ENCODE assay signal across 16 cellular contexts in the genomic region with DNA sequence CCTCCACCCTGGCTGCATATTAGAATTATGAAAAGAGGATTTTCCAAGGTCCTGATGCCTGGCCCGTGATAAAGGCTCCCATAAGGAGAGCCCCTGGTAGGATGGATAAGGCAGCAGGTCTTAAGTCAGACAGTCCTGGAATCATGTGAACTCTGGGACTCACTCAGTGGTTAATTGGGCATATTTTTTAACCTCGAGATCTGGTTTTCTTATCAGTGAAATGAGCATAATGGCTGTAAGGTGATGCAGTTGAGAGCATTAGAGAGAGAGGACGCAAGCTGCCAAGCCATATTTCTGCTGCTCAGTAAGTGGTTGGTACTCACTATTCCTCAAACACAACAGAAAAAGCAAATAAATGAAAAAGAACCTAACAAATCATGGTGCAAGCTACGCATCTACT. TPM values are rescaled to one million over a fixed set of nuclear protein-coding genes. Genes with fewer than 3 reads are reported as not detected.
DNase-seq lines count a peak whose midpoint lies in the region; ATAC-seq lines count a peak whose summit lies in the region.
"Had no signal": no experiment of that assay in that cellular context is flagged by ENCODE, and none has a peak within 500 bp of the region (broad histone marks: within the 10 kb centered on the region; RNA-seq: fewer than 3 reads in every experiment).

No MANE protein-coding gene starts in this region.

- peak overlapping the region; percentile 44 for H3K27ac Mint-ChIP-seq in activated CD4-positive, alpha-beta memory T cell treated with anti-CD3 and anti-CD28 coated beads, Interleukin-2, amount 10 ng/mL, durations not matched to agents 7 days and 5 days
- H3K27ac Mint-ChIP-seq in activated CD4-positive, alpha-beta memory T cell treated with anti-CD3 and anti-CD28 coated beads for 36 hours, result no peak overlapping the region
- H3K27ac Mint-ChIP-seq in immature natural killer cell, result peak overlapping the region; percentile 97 to 100 (median 98)
- H3K27ac Mint-ChIP-seq in stimulated activated effector memory CD8-positive, alpha-beta T cell treated with anti-CD3 and anti-CD28 coated beads, Interleukin-12 subunit alpha, Interleukin-12 subunit beta, amount 100 ng/mL, for 72 hours, result peak overlapping the region; percentile 88

- intact Hi-C loops in activated CD4-positive, alpha-beta memory T cell treated with anti-CD3 and anti-CD28 coated beads for 36 hours (cut with micrococcal nuclease), result no loop called here

- CTCF ChIA-PET in activated CD4-positive, alpha-beta memory T cell treated with anti-CD3 and anti-CD28 coated beads, Interleukin-2, amount 10 ng/mL, durations not matched to agents 7 days and 5 days (lab: Charles Lee), result interaction anchor here (0.7 to 5.7 kb wide), 6 partner anchors 13 to 133 kb away, joined by 3 to 42 read pairs (median 29); no protein-coding TSS in a partner anchor
- CTCF ChIA-PET in activated CD4-positive, alpha-beta memory T cell treated with anti-CD3 and anti-CD28 coated beads for 36 hours (lab: Charles Lee), result interaction anchor here (2.0 to 5.3 kb wide), 2 partner anchors 100 to 133 kb away, joined by 4 to 43 read pairs; no protein-coding TSS in a partner anchor

- no peak for ATAC-seq in stimulated activated effector memory CD8-positive, alpha-beta T cell treated with anti-CD3 and anti-CD28 coated beads, Interleukin-12 subunit alpha, Interleukin-12 subunit beta, amount 100 ng/mL, for 72 hours
- ATAC-seq in GM21390 (IDR thresholded peaks at IDR 0.05; ENCODE audit: unreplicated experiment) (no peak), HG02852 (IDR thresholded peaks at IDR 0.05; ENCODE audit: unreplicated experiment) (no peak), esophagus mucosa (no peak)
- ATAC-seq: A549 had no signal

- no peak overlapping the region for H3K4me3 Mint-ChIP-seq in activated CD4-positive, alpha-beta memory T cell treated with anti-CD3 and anti-CD28 coated beads, Interleukin-2, amount 10 ng/mL, durations not matched to agents 7 days and 5 days
- no peak overlapping the region for H3K4me3 Mint-ChIP-seq in activated CD4-positive, alpha-beta memory T cell treated with anti-CD3 and anti-CD28 coated beads for 36 hours
- H3K4me3 Mint-ChIP-seq in immature natural killer cell, result peak overlapping the region; percentile 62 to 77 (median 71)
- peak overlapping the region; percentile 61 for H3K4me3 Mint-ChIP-seq in stimulated activated effector memory CD8-positive, alpha-beta T cell treated with anti-CD3 and anti-CD28 coated beads, Interleukin-12 subunit alpha, Interleukin-12 subunit beta, amount 100 ng/mL, for 72 hours
- H3K4me3 Mint-ChIP-seq: CD14-positive monocyte had no signal

- no peak for DNase-seq in activated CD4-positive, alpha-beta memory T cell treated with anti-CD3 and anti-CD28 coated beads, Interleukin-2, amount 10 ng/mL, durations not matched to agents 7 days and 5 days
- DNase-seq in activated CD4-positive, alpha-beta memory T cell treated with anti-CD3 and anti-CD28 coated beads for 36 hours, result no peak
- DNase-seq in SK-N-DZ (ENCODE audit: low spot score) (peak; percentile 63), immature natural killer cell (no peak)
- DNase-seq in stimulated activated effector memory CD8-positive, alpha-beta T cell treated with anti-CD3 and anti-CD28 coated beads, Interleukin-12 subunit alpha, Interleukin-12 subunit beta, amount 100 ng/mL, for 72 hours (ENCODE audit: low spot score in 2 of 2), result no peak
- DNase-seq: DMS79, GOT3, NCI-H1048, NCI-H1694 treated with DMSO at 0.1 percent for 48 hours, NCI-H345, NCI-H526 treated with DMSO at 0.1 percent for 48 hours had no signal

- peaks cover 67% of the 10 kb centered on the region for H3K4me1 Mint-ChIP-seq in activated CD4-positive, alpha-beta memory T cell treated with anti-CD3 and anti-CD28 coated beads, Interleukin-2, amount 10 ng/mL, durations not matched to agents 7 days and 5 days
- peaks cover 42% of the 10 kb centered on the region for H3K4me1 Mint-ChIP-seq in activated CD4-positive, alpha-beta memory T cell treated with anti-CD3 and anti-CD28 coated beads for 36 hours (ENCODE audit: low read depth)
- peaks cover 90 to 94% of the 10 kb centered on the region in 2 donors for H3K4me1 Mint-ChIP-seq in immature natural killer cell
- peaks cover 83% of the 10 kb centered on the region for H3K4me1 Mint-ChIP-seq in stimulated activated effector memory CD8-positive, alpha-beta T cell treated with anti-CD3 and anti-CD28 coated beads, Interleukin-12 subunit alpha, Interleukin-12 subunit beta, amount 100 ng/mL, for 72 hours

- no peaks in the 10 kb centered on the region for H3K9me3 Mint-ChIP-seq in activated CD4-positive, alpha-beta memory T cell treated with anti-CD3 and anti-CD28 coated beads, Interleukin-2, amount 10 ng/mL, durations not matched to agents 7 days and 5 days
- no peaks in the 10 kb centered on the region for H3K9me3 Mint-ChIP-seq in activated CD4-positive, alpha-beta memory T cell treated with anti-CD3 and anti-CD28 coated beads for 36 hours
- H3K9me3 Mint-ChIP-seq in immature natural killer cell, result no peaks in the 10 kb centered on the region
- H3K9me3 Mint-ChIP-seq in stimulated activated effector memory CD8-positive, alpha-beta T cell treated with anti-CD3 and anti-CD28 coated beads, Interleukin-12 subunit alpha, Interleukin-12 subunit beta, amount 100 ng/mL, for 72 hours, result no peaks in the 10 kb centered on the region
- H3K9me3 Mint-ChIP-seq: CD14-positive monocyte had no signal

- H3K36me3 Mint-ChIP-seq in activated CD4-positive, alpha-beta memory T cell treated with anti-CD3 and anti-CD28 coated beads, Interleukin-2, amount 10 ng/mL, durations not matched to agents 7 days and 5 days (ENCODE audit: low read depth), result peaks cover 45% of the 10 kb centered on the region
- peaks cover 1% of the 10 kb centered on the region for H3K36me3 Mint-ChIP-seq in activated CD4-positive, alpha-beta memory T cell treated with anti-CD3 and anti-CD28 coated beads for 36 hours
- peaks cover 33 to 48% (median 44%) of the 10 kb centered on the region in 3 donors for H3K36me3 Mint-ChIP-seq in immature natural killer cell
- peaks cover 83% of the 10 kb centered on the region for H3K36me3 Mint-ChIP-seq in stimulated activated effector memory CD8-positive, alpha-beta T cell treated with anti-CD3 and anti-CD28 coated beads, Interleukin-12 subunit alpha, Interleukin-12 subunit beta, amount 100 ng/mL, for 72 hours

- no peaks in the 10 kb centered on the region for H3K27me3 Mint-ChIP-seq in activated CD4-positive, alpha-beta memory T cell treated with anti-CD3 and anti-CD28 coated beads, Interleukin-2, amount 10 ng/mL, durations not matched to agents 7 days and 5 days
- H3K27me3 Mint-ChIP-seq in activated CD4-positive, alpha-beta memory T cell treated with anti-CD3 and anti-CD28 coated beads for 36 hours, result no peaks in the 10 kb centered on the region
- H3K27me3 Mint-ChIP-seq in immature natural killer cell (ENCODE audit: low read depth in 3 of 3), result peaks cover 7 to 23% (median 10%) of the 10 kb centered on the region in 3 donors

- POLR2A ChIA-PET in activated CD4-positive, alpha-beta memory T cell treated with anti-CD3 and anti-CD28 coated beads, Interleukin-2, amount 10 ng/mL, durations not matched to agents 7 days and 5 days (lab: Charles Lee), result interaction anchor here (1.1 kb wide), 1 partner anchor 20 kb away, joined by 5 read pairs; no protein-coding TSS in a partner anchor
- POLR2A ChIA-PET in activated CD4-positive, alpha-beta memory T cell treated with anti-CD3 and anti-CD28 coated beads for 36 hours (lab: Charles Lee), result no interaction called here

RNA-seq across cellular contexts. Expression of gene STARD3NL, which starts 57.6 kb away (rescaled TPM):
- 10 to 100 TPM; 24.4 to 28.9 TPM for total RNA-seq in activated CD4-positive, alpha-beta memory T cell treated with anti-CD3 and anti-CD28 coated beads, Interleukin-2, amount 10 ng/mL, durations not matched to agents 7 days and 5 days
- 10 to 100 TPM; 34.4 to 34.7 TPM for total RNA-seq in activated CD4-positive, alpha-beta memory T cell treated with anti-CD3 and anti-CD28 coated beads for 36 hours
- polyA plus RNA-seq in SK-N-DZ (2014; cell fraction: cytosol; rRNA removed), result 88.9 and 106 TPM in 2 replicates
- 69.4 and 71.9 TPM in 2 replicates for polyA plus RNA-seq in SK-N-DZ (2014; cell fraction: nucleus; rRNA removed)
- 100 to 1,000 TPM in 2 of 3 donors, 10 to 100 TPM in 1; 94.8 to 121 (median 113) TPM for polyA plus RNA-seq in immature natural killer cell
- total RNA-seq in esophagus mucosa, result 8.4 TPM

Comparison
In these comparisons a context has a peak if more than half of its experiments do, and no peak if none do; other contexts are left out.
1. H3K4me3 Mint-ChIP-seq: peak in immature natural killer cell (5 of 5) and stimulated activated effector memory CD8-positive, alpha-beta T cell treated with anti-CD3 and anti-CD28 coated beads, Interleukin-12 subunit alpha, Interleukin-12 subunit beta, amount 100 ng/mL, for 72 hours (single experiment); none in activated CD4-positive, alpha-beta memory T cell treated with anti-CD3 and anti-CD28 coated beads, Interleukin-2, amount 10 ng/mL, durations not matched to agents 7 days and 5 days (single experiment) and activated CD4-positive, alpha-beta memory T cell treated with anti-CD3 and anti-CD28 coated beads for 36 hours (single experiment).